1 cellular context compared by ENCODE assay signal in the genomic region with DNA sequence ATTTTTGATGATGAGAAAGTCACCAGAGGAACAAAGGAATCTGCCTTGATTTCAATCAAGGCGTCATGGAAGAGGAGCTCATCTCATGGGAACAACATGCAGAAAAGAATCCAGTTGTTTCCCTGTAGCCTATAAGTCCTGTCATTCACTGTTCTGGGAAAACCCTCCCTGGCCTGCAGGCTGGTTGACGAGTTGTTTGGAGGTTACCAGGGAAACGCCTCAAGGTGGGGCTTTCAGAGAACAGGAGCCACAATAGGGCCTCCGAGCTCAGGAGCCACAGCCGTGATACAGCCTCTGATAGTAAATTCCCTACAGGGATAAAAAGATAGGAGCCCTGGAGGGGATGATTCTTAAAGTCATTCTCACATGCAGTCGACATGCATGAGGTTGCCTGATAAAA.
TF ChIP-seq lines count a peak whose summit lies in the region.

No MANE protein-coding gene starts in this region.

TF ChIP-seq in HEK293, 187 proteins besides CTCF, POLR2A, EP300 and RAD21 (continued from another document):
- TF ChIP-seq, protein P1, sequence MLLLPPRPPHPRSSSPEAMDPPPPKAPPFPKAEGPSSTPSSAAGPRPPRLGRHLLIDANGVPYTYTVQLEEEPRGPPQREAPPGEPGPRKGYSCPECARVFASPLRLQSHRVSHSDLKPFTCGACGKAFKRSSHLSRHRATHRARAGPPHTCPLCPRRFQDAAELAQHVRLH (tag by site-specific recombination; IDR thresholded peaks at IDR 0.05), result no peak
- TF ChIP-seq KLF7 (tag by site-specific recombination; IDR thresholded peaks at IDR 0.05; ENCODE audit: borderline replicate concordance), result no peak
- no peak for TF ChIP-seq ZNF10 (tag by site-specific recombination; IDR thresholded peaks at IDR 0.05)
- no peak for TF ChIP-seq SP7 (tag by site-specific recombination; IDR thresholded peaks at IDR 0.05)
- no peak for TF ChIP-seq ZNF707 (tag by site-specific recombination; IDR thresholded peaks at IDR 0.05)
- TF ChIP-seq ZNF600 (tag by site-specific recombination; IDR thresholded peaks at IDR 0.05), result no peak
- TF ChIP-seq ZNF621 (tag by site-specific recombination; IDR thresholded peaks at IDR 0.05), result no peak
- no peak for TF ChIP-seq ZNF610 (tag by site-specific recombination; IDR thresholded peaks at IDR 0.05; ENCODE audit: borderline replicate concordance)
- TF ChIP-seq ZNF704 (tag by site-specific recombination; IDR thresholded peaks at IDR 0.05), result no peak
- no peak for TF ChIP-seq ZNF548 (tag by site-specific recombination; IDR thresholded peaks at IDR 0.05)
